Comparison of ENCODE assay signal across 8 cellular contexts in genomic region chr10:113385021-113385975, GRCh38.
A peak's percentile ranks its signal among the peaks of the same experiment; 100 is the strongest.
DNase-seq lines count a peak whose midpoint lies in the region; ATAC-seq, FAIRE-seq and TF ChIP-seq lines count a peak whose summit lies in the region.

No MANE protein-coding gene starts in this region.

- WGBS in lower leg skin, 2 donors = 18 to 21% methylated on average over 17 to 18 of the region's 18 CpGs

- FAIRE-seq in GM18507 (lab: Jason Lieb, UNC) = peak; percentile 74

- peak overlapping the region; percentile 3 for H2AFZ ChIP-seq in ACC112 (ENCODE audit: low read length, unreplicated experiment)

- intact Hi-C loops in lower leg skin (cut with DNase I; ENCODE audit: low total_unique reads) = no loop called here

- no peak overlapping the region for H3K27ac ChIP-seq in ACC112 (ENCODE audit: low read depth, low read length)

- peaks cover 10% of the 10 kb centered on the region for H3K27me3 ChIP-seq in ACC112 (ENCODE audit: insufficient read depth, low read length)

- H3K4me3 ChIP-seq in ACC112 (ENCODE audit: low read depth, low read length) (peak overlapping the region; percentile 62), lower leg skin (ENCODE audit: low read depth, poor library complexity, severe bottlenecking) (no peak overlapping the region)

- DNase-seq in GM18507 (ENCODE audit: extremely low spot score, insufficient read length, low read depth) (peak; percentile 20), NCI-H345 treated with DMSO at 0.1 percent for 48 hours (lab: John Stamatoyannopoulos, UW; ENCODE audit: unreplicated experiment) (peak; percentile 24), dermis blood vessel endothelial cell (peak; percentile 91), lower leg skin (ENCODE audit: low spot score in 2 of 2) (peak; percentile 86 to 95)
- peak; percentile 65 for DNase-seq in activated CD4-positive, alpha-beta T cell treated with anti-CD3 and anti-CD28 coated beads for 48 hours
- peak; percentile 18 to 33 (median 28) for DNase-seq in stimulated activated CD4-positive, alpha-beta T cell treated with anti-CD3 and anti-CD28 coated beads, TNF-alpha, amount 100 ng/mL, for 24 hours (ENCODE audit: low read depth in 3 of 3)

- TF ChIP-seq CTCF in lower leg skin (IDR thresholded peaks at IDR 0.05) = peak in 1 of 3 donors; percentile 71

- no peaks in the 10 kb centered on the region for H3K36me3 ChIP-seq in ACC112 (ENCODE audit: insufficient read depth, low read length)

- peaks cover 28% of the 10 kb centered on the region for H3K4me1 ChIP-seq in ACC112 (ENCODE audit: control insufficient read depth, insufficient read depth, low read length, unreplicated experiment)

- no peak for TF ChIP-seq POLR2A in lower leg skin (IDR thresholded peaks at IDR 0.05)

- no peaks in the 10 kb centered on the region for H3K79me2 ChIP-seq in ACC112 (ENCODE audit: control insufficient read depth, insufficient read depth, low read length, unreplicated experiment)

- ATAC-seq in HG03064 (IDR thresholded peaks at IDR 0.05; ENCODE audit: low read depth, unreplicated experiment) = peak; percentile 65

Comparison
In these comparisons a context has a peak if more than half of its experiments do, and no peak if none do; other contexts are left out.
1. DNase-seq: peak in every context shown above with its lines; median percentile 91 in dermis blood vessel endothelial cell; 90 in lower leg skin; 65 in activated CD4-positive, alpha-beta T cell treated with anti-CD3 and anti-CD28 coated beads for 48 hours; 28 in stimulated activated CD4-positive, alpha-beta T cell treated with anti-CD3 and anti-CD28 coated beads, TNF-alpha, amount 100 ng/mL, for 24 hours; 24 in NCI-H345 treated with DMSO at 0.1 percent for 48 hours; 20 in GM18507.